1 cellular context compared by ENCODE assay signal in the genomic region with DNA sequence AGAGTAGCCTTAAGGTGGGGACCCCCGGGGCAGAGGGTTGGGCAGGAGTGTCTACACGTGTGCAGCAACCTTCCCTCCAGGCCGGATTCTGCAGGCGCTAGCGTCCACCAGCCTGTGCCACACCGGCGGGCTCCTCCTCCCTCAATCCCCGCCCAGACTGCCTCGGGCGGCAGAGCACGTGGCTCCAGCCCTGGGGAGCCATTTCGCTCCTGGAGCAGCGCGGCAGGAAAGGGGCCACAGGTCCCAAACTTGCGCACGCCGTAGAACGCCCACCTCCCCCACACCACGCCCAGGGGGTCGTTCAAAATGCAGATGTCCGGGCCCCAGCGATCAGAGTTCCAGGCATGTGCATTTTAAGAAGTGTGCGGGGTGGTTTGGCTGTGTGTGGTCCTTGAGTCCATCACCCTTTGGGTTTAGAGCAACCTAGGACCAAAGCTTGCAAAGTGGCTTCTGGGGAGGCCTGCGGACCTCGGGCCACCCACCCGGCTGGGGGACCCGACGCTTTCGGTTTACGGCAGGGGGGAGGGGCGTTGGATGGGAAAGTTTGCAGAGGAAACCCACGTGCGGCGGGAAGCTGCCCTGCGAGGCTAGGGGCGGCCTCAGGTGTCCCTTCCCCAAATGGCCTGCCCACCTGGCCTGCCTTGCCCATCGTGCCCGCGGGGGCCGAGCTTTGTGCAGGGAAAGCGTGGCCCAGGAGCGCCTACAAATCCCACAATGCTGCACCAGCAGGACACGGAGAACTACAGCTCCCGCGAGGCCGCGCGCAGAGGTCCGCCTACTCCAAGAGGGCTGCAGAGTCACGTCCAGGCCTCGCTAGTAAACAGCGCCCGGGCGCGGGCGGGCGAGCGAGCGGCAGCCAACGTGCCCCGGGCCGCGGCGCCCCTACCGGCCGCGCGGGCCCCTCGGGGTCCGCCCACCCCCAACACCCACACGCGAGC.
TF ChIP-seq lines count a peak whose summit lies in the region.

No MANE protein-coding gene starts in this region.

TF ChIP-seq in K562, 482 proteins besides CTCF, POLR2A, EP300 and RAD21 (continued from another document and continues in another):
- TF ChIP-seq, protein P1, sequence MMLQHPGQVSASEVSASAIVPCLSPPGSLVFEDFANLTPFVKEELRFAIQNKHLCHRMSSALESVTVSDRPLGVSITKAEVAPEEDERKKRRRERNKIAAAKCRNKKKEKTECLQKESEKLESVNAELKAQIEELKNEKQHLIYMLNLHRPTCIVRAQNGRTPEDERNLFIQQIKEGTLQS (IDR thresholded peaks at IDR 0.05), result no peak
- TF ChIP-seq, protein P1 (CRISPR knock-in tag; conservative IDR thresholded peaks at IDR 0.05), result no peak; the same call in 1 of the 2 replicates
- TF ChIP-seq SP2 (IDR thresholded peaks at IDR 0.05; ENCODE audit: extremely low read depth, low read depth, low read length, poor library complexity, severe bottlenecking) (no peak), NUFIP1 (IDR thresholded peaks at IDR 0.05; ENCODE audit: partially characterized antibody) (no peak), ELF4 (CRISPR knock-in tag; IDR thresholded peaks at IDR 0.05) (no peak), HIVEP1 (CRISPR knock-in tag; IDR thresholded peaks at IDR 0.05) (no peak), NR2F6 (CRISPR knock-in tag; IDR thresholded peaks at IDR 0.05) (no peak), ZNF3 (CRISPR knock-in tag; IDR thresholded peaks at IDR 0.05) (no peak), ELF1 (tag; IDR thresholded peaks at IDR 0.05) (no peak), TCF7L2 (IDR thresholded peaks at IDR 0.05; ENCODE audit: low read depth, low read length) (no peak), ASH1L (IDR thresholded peaks at IDR 0.05; ENCODE audit: borderline replicate concordance, low read depth, partially characterized antibody) (no peak), TRIM25 (IDR thresholded peaks at IDR 0.05; ENCODE audit: borderline replicate concordance) (no peak), MTA3 (IDR thresholded peaks at IDR 0.05; ENCODE audit: borderline replicate concordance) (no peak; the same call in 1 of the 2 replicates), ZNF324 (CRISPR knock-in tag; IDR thresholded peaks at IDR 0.05) (no peak), POLR2B (IDR thresholded peaks at IDR 0.05; ENCODE audit: low read depth, partially characterized antibody) (peak; percentile 52), FOXM1 (IDR thresholded peaks at IDR 0.05; ENCODE audit: low read depth) (no peak), FOXM1 (CRISPR knock-in tag; IDR thresholded peaks at IDR 0.05; ENCODE audit: low read depth) (no peak), FUS (optimal IDR thresholded peaks at IDR 0.05; ENCODE audit: low read depth, low read length) (no peak), KLF1 (tag; IDR thresholded peaks at IDR 0.05) (no peak), RNF2 (IDR thresholded peaks at IDR 0.05) (peak; percentile 49), RBM34 (IDR thresholded peaks at IDR 0.05; ENCODE audit: borderline replicate concordance, insufficient read depth, low read length) (no peak), SMARCE1 (IDR thresholded peaks at IDR 0.05) (no peak), ZNF384 (IDR thresholded peaks at IDR 0.05; ENCODE audit: low read depth, low read length) (no peak), RNF219 (CRISPR knock-in tag; IDR thresholded peaks at IDR 0.05) (no peak), CBX2 (IDR thresholded peaks at IDR 0.05; ENCODE audit: insufficient read depth, low read length, poor library complexity, severe bottlenecking) (no peak), CHAMP1 (IDR thresholded peaks at IDR 0.05) (no peak), GABPB2 (CRISPR knock-in tag; conservative IDR thresholded peaks at IDR 0.05) (no peak), KAT8 (IDR thresholded peaks at IDR 0.05; ENCODE audit: low read depth) (peak; percentile 63; the same call in 1 of the 2 replicates), EHMT2 (IDR thresholded peaks at IDR 0.05) (no peak), ZNF280A (IDR thresholded peaks at IDR 0.05; ENCODE audit: low read depth, partially characterized antibody) (no peak), BACH1 (tag; IDR thresholded peaks at IDR 0.05) (no peak; the same call in 1 of the 2 replicates), PHTF2 (CRISPR knock-in tag; IDR thresholded peaks at IDR 0.05) (no peak), ZBTB33 (CRISPR knock-in tag; IDR thresholded peaks at IDR 0.05) (peak; percentile 65), CREB1 (IDR thresholded peaks at IDR 0.05) (peak; percentile 28), CREB1 (CRISPR knock-in tag; IDR thresholded peaks at IDR 0.05) (peak; percentile 75)
- TF ChIP-seq, protein P2, sequence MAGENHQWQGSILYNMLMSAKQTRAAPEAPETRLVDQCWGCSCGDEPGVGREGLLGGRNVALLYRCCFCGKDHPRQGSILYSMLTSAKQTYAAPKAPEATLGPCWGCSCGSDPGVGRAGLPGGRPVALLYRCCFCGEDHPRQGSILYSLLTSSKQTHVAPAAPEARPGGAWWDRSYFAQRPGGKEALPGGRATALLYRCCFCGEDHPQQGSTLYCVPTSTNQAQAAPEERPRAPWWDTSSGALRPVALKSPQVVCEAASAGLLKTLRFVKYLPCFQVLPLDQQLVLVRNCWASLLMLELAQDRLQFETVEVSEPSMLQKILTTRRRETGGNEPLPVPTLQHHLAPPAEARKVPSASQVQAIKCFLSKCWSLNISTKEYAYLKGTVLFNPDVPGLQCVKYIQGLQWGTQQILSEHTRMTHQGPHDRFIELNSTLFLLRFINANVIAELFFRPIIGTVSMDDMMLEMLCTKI (IDR thresholded peaks at IDR 0.05; ENCODE audit: partially characterized antibody), result no peak
- TF ChIP-seq, protein P3, sequence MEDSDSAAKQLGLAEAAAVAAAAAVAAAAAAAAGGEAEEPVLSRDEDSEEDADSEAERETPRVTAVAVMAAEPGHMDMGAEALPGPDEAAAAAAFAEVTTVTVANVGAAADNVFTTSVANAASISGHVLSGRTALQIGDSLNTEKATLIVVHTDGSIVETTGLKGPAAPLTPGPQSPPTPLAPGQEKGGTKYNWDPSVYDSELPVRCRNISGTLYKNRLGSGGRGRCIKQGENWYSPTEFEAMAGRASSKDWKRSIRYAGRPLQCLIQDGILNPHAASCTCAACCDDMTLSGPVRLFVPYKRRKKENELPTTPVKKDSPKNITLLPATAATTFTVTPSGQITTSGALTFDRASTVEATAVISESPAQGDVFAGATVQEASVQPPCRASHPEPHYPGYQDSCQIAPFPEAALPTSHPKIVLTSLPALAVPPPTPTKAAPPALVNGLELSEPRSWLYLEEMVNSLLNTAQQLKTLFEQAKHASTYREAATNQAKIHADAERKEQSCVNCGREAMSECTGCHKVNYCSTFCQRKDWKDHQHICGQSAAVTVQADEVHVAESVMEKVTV (CRISPR knock-in tag; IDR thresholded peaks at IDR 0.05), result no peak
- TF ChIP-seq, protein P4, sequence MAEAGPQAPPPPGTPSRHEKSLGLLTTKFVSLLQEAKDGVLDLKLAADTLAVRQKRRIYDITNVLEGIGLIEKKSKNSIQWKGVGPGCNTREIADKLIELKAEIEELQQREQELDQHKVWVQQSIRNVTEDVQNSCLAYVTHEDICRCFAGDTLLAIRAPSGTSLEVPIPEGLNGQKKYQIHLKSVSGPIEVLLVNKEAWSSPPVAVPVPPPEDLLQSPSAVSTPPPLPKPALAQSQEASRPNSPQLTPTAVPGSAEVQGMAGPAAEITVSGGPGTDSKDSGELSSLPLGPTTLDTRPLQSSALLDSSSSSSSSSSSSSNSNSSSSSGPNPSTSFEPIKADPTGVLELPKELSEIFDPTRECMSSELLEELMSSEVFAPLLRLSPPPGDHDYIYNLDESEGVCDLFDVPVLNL (CRISPR knock-in tag; IDR thresholded peaks at IDR 0.05; ENCODE audit: low read depth), result no peak
- TF ChIP-seq, protein P5, sequence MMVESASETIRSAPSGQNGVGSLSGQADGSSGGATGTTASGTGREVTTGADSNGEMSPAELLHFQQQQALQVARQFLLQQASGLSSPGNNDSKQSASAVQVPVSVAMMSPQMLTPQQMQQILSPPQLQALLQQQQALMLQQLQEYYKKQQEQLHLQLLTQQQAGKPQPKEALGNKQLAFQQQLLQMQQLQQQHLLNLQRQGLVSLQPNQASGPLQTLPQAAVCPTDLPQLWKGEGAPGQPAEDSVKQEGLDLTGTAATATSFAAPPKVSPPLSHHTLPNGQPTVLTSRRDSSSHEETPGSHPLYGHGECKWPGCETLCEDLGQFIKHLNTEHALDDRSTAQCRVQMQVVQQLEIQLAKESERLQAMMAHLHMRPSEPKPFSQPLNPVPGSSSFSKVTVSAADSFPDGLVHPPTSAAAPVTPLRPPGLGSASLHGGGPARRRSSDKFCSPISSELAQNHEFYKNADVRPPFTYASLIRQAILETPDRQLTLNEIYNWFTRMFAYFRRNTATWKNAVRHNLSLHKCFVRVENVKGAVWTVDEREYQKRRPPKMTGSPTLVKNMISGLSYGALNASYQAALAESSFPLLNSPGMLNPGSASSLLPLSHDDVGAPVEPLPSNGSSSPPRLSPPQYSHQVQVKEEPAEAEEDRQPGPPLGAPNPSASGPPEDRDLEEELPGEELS (CRISPR knock-in tag; IDR thresholded peaks at IDR 0.05; ENCODE audit: borderline replicate concordance), result 0 out of 2 replicates have a peak, but pooled peaks have one; percentile 40
